In the genomic region with DNA sequence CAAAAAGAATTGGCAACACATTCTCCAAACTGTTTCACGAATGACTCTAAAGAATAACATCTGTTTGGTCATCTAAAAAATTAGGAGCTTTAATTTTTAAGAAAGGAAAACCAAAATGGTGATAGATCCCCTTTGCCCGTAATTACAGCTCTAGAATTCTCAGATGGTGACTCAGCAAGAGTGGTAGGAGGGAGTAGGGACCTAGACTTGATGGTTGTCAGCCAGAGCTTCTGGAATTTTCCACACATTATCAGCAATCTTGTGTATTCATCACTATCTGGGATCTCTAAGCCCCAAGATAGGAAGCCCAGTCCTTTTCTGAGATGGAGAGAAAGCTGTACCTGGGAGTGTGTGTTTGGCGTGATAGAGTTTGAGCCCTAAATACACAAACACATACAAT, we compare ENCODE assay signal across 18 cellular contexts.
A peak's percentile ranks its signal among the peaks of the same experiment; 100 is the strongest.
DNase-seq lines count a peak whose midpoint lies in the region; ATAC-seq and TF ChIP-seq lines count a peak whose summit lies in the region.
"Had no signal": no experiment of that assay in that cellular context is flagged by ENCODE, and none has a peak within 500 bp of the region (broad histone marks: within the 10 kb centered on the region; RNA-seq: fewer than 3 reads in every experiment).

No MANE protein-coding gene starts in this region.

- TF ChIP-seq CTCF in SK-N-SH (IDR thresholded peaks at IDR 0.05) (no peak), fibroblast of lung (conservative IDR thresholded peaks at IDR 0.05 in 1 of 2, IDR thresholded peaks at IDR 0.05 in 1 of 2; ENCODE audit: low read depth in 1 of 2, low read length in 2 of 2) (no peak)

- WGBS in SK-N-SH (ENCODE audit: low lambda C conversion rate): 82% methylated on average over 3 of the region's 3 CpGs

- DNase-seq in EL (peak; percentile 42), SK-N-SH (no peak), fibroblast of lung (ENCODE audit: low read depth in 2 of 2) (peak; percentile 11 to 66), putamen (ENCODE audit: low spot score) (peak; percentile 3), T-helper 1 cell (no peak)
- DNase-seq in stimulated activated CD4-positive, alpha-beta T cell treated with anti-CD3 and anti-CD28 coated beads, Interleukin-4, amount 100 ng/mL, for 24 hours: no peak
- no peak for DNase-seq in activated effector memory CD4-positive, alpha-beta T cell treated with anti-CD3 and anti-CD28 coated beads, Interleukin-2, amount 50 U/mL, for 16 hours
- DNase-seq: activated CD4-positive, alpha-beta memory T cell treated with anti-CD3 and anti-CD28 coated beads, Interleukin-2, amount 10 ng/mL, durations not matched to agents 7 days and 5 days; activated T-cell treated with anti-CD3 and anti-CD28 coated beads, Interleukin-2, amount 50 U/mL, for 24 hours; Karpas-422; NCI-H2171; pancreas; RPMI8226; SW 1271; tibial artery had no signal

- no peaks in the 10 kb centered on the region for H3K79me2 ChIP-seq in SK-N-SH (ENCODE audit: insufficient read depth)
- H3K79me2 ChIP-seq in fibroblast of lung (ENCODE audit: control insufficient read depth, insufficient read depth, low read length): no peaks in the 10 kb centered on the region

- H3K4me3 ChIP-seq in SK-N-SH (ENCODE audit: low read depth in 2 of 2, low read length in 1 of 2) (no peak overlapping the region), fibroblast of lung (replicated peaks in 1 of 4; ENCODE audit: control extremely low read depth in 1 of 4, insufficient read depth in 1 of 4, low read depth in 3 of 4, low read length in 4 of 4) (no peak overlapping the region)
- H3K4me3 ChIP-seq: pancreas, tibial artery had no signal

- no peaks in the 10 kb centered on the region for H3K9me3 ChIP-seq in SK-N-SH
- H3K9me3 ChIP-seq in fibroblast of lung (ENCODE audit: control insufficient read depth, insufficient read depth, low read depth, low read length): no peaks in the 10 kb centered on the region
- H3K9me3 ChIP-seq: pancreas, tibial artery had no signal

- H2AFZ ChIP-seq in SK-N-SH (ENCODE audit: low read depth) (no peak overlapping the region), fibroblast of lung (ENCODE audit: low read length) (no peak overlapping the region)

- H3K4me1 ChIP-seq in SK-N-SH (ENCODE audit: control insufficient read depth in 1 of 2, insufficient read depth in 2 of 2, low read depth in 1 of 2, low read length in 1 of 2) (peaks cover 0 to 2% of the 10 kb centered on the region in 2 experiments; a peak in 1 of 4 replicates), fibroblast of lung (ENCODE audit: control insufficient read depth, extremely low read depth, insufficient read depth, low read length) (peaks cover 2% of the 10 kb centered on the region)
- H3K4me1 ChIP-seq: pancreas, tibial artery had no signal

- H3K27ac ChIP-seq in SK-N-SH (ENCODE audit: low read depth in 2 of 2, low read length in 1 of 2) (peak overlapping the region in 1 of 2 experiments; percentile 77; a peak in 2 of 4 replicates), fibroblast of lung (ENCODE audit: insufficient read depth, low read length) (peak overlapping the region; percentile 80)
- H3K27ac ChIP-seq: C4-2B, pancreas, tibial artery, VCaP had no signal

- H3K9ac ChIP-seq in SK-N-SH: 0 out of 2 replicates have a peak overlapping the region, but pooled peaks have one; percentile 3
- no peak overlapping the region for H3K9ac ChIP-seq in fibroblast of lung (ENCODE audit: insufficient read depth, low read length)

- no peak for TF ChIP-seq EP300 in SK-N-SH (IDR thresholded peaks at IDR 0.05; ENCODE audit: borderline replicate concordance in 1 of 2, low read depth in 1 of 2, low read length in 1 of 2)

- no peak for TF ChIP-seq RAD21 in SK-N-SH (IDR thresholded peaks at IDR 0.05; ENCODE audit: low read length)

- H4K20me1 ChIP-seq in SK-N-SH (ENCODE audit: insufficient read depth) (no peaks in the 10 kb centered on the region), fibroblast of lung (ENCODE audit: control insufficient read depth, extremely low read depth, insufficient read depth, low read length) (no peaks in the 10 kb centered on the region)

- H3K4me2 ChIP-seq in SK-N-SH (peak overlapping the region; percentile 26), fibroblast of lung (ENCODE audit: extremely low read depth, insufficient read depth, low read length) (no peak overlapping the region)

- POLR2A ChIA-PET in SK-N-SH (lab: Yijun Ruan, JAX): no interaction called here

- CTCF ChIA-PET in SK-N-SH (lab: Yijun Ruan, JAX): interaction anchor here (1.0 kb wide), 1 partner anchor 10 kb away, joined by 3 read pairs; no protein-coding TSS in a partner anchor

- no peaks in the 10 kb centered on the region for H3F3A ChIP-seq in SK-N-SH (replicated peaks; ENCODE audit: insufficient read depth)

- peaks cover 4 to 10% of the 10 kb centered on the region in 2 experiments for H3K36me3 ChIP-seq in SK-N-SH (replicated peaks in 1 of 2; ENCODE audit: control insufficient read depth in 1 of 2, insufficient read depth in 2 of 2, low read length in 1 of 2)
- H3K36me3 ChIP-seq in fibroblast of lung (ENCODE audit: control insufficient read depth, insufficient read depth, low read length): no peaks in the 10 kb centered on the region
- H3K36me3 ChIP-seq: pancreas, tibial artery had no signal

- ATAC-seq in HG03196 (IDR thresholded peaks at IDR 0.05; ENCODE audit: unreplicated experiment): no peak

- H3K27me3 ChIP-seq in SK-N-SH (ENCODE audit: insufficient read depth) (no peaks in the 10 kb centered on the region), fibroblast of lung (ENCODE audit: control insufficient read depth, insufficient read depth, low read length) (no peaks in the 10 kb centered on the region)
- H3K27me3 ChIP-seq: tibial artery had no signal

- no peaks in the 10 kb centered on the region for H3K9me2 ChIP-seq in SK-N-SH

TF ChIP-seq in SK-N-SH, 30 proteins besides CTCF, POLR2A, EP300 and RAD21:
- TF ChIP-seq, protein P1, sequence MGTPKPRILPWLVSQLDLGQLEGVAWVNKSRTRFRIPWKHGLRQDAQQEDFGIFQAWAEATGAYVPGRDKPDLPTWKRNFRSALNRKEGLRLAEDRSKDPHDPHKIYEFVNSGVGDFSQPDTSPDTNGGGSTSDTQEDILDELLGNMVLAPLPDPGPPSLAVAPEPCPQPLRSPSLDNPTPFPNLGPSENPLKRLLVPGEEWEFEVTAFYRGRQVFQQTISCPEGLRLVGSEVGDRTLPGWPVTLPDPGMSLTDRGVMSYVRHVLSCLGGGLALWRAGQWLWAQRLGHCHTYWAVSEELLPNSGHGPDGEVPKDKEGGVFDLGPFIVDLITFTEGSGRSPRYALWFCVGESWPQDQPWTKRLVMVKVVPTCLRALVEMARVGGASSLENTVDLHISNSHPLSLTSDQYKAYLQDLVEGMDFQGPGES (IDR thresholded peaks at IDR 0.05; ENCODE audit: low read depth, low read length): no peak
- no peak for TF ChIP-seq MXI1 (IDR thresholded peaks at IDR 0.05; ENCODE audit: low read depth, low read length)
- no peak for TF ChIP-seq RFX5 (IDR thresholded peaks at IDR 0.05; ENCODE audit: low read length)
- no peak for TF ChIP-seq NRF1 (IDR thresholded peaks at IDR 0.05; ENCODE audit: low read depth, low read length)
- TF ChIP-seq TAF1 (IDR thresholded peaks at IDR 0.05; ENCODE audit: borderline replicate concordance, low read depth, low read length): no peak
- TF ChIP-seq, protein P2, sequence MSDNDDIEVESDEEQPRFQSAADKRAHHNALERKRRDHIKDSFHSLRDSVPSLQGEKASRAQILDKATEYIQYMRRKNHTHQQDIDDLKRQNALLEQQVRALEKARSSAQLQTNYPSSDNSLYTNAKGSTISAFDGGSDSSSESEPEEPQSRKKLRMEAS (IDR thresholded peaks at IDR 0.05; ENCODE audit: low read depth): no peak
- TF ChIP-seq RXRA (IDR thresholded peaks at IDR 0.05; ENCODE audit: borderline replicate concordance, low read depth): no peak
- TF ChIP-seq GABPA (IDR thresholded peaks at IDR 0.05; ENCODE audit: low read depth): no peak
- TF ChIP-seq JUND (IDR thresholded peaks at IDR 0.05): no peak
- TF ChIP-seq EZH2phosphoT487 (IDR thresholded peaks at IDR 0.05; ENCODE audit: borderline replicate concordance, low read depth): no peak
- TF ChIP-seq TCF12 (IDR thresholded peaks at IDR 0.05): no peak
- no peak for TF ChIP-seq SIN3A (IDR thresholded peaks at IDR 0.05; ENCODE audit: borderline replicate concordance, low read depth, low read length)
- TF ChIP-seq RCOR1 (IDR thresholded peaks at IDR 0.05; ENCODE audit: low read length): no peak
- no peak for TF ChIP-seq NFIC (IDR thresholded peaks at IDR 0.05; ENCODE audit: borderline replicate concordance)
- TF ChIP-seq, protein P3, sequence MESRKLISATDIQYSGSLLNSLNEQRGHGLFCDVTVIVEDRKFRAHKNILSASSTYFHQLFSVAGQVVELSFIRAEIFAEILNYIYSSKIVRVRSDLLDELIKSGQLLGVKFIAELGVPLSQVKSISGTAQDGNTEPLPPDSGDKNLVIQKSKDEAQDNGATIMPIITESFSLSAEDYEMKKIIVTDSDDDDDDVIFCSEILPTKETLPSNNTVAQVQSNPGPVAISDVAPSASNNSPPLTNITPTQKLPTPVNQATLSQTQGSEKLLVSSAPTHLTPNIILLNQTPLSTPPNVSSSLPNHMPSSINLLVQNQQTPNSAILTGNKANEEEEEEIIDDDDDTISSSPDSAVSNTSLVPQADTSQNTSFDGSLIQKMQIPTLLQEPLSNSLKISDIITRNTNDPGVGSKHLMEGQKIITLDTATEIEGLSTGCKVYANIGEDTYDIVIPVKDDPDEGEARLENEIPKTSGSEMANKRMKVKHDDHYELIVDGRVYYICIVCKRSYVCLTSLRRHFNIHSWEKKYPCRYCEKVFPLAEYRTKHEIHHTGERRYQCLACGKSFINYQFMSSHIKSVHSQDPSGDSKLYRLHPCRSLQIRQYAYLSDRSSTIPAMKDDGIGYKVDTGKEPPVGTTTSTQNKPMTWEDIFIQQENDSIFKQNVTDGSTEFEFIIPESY (IDR thresholded peaks at IDR 0.05; ENCODE audit: borderline replicate concordance, low read depth): no peak
- no peak for TF ChIP-seq GATA2 (CRISPR knock-in tag; IDR thresholded peaks at IDR 0.05)
- no peak for TF ChIP-seq SMC3 (IDR thresholded peaks at IDR 0.05; ENCODE audit: low read depth, low read length)
- TF ChIP-seq, protein P4, sequence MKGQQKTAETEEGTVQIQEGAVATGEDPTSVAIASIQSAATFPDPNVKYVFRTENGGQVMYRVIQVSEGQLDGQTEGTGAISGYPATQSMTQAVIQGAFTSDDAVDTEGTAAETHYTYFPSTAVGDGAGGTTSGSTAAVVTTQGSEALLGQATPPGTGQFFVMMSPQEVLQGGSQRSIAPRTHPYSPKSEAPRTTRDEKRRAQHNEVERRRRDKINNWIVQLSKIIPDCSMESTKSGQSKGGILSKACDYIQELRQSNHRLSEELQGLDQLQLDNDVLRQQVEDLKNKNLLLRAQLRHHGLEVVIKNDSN (IDR thresholded peaks at IDR 0.05; ENCODE audit: borderline replicate concordance, low read depth): no peak

Comparison
In these comparisons a context has a peak if more than half of its experiments do, and no peak if none do; other contexts are left out.
1. DNase-seq: peak in EL (single experiment), fibroblast of lung (2 of 2) and putamen (single experiment); none in SK-N-SH (single experiment), stimulated activated CD4-positive, alpha-beta T cell treated with anti-CD3 and anti-CD28 coated beads, Interleukin-4, amount 100 ng/mL, for 24 hours (single experiment), activated effector memory CD4-positive, alpha-beta T cell treated with anti-CD3 and anti-CD28 coated beads, Interleukin-2, amount 50 U/mL, for 16 hours (single experiment) and T-helper 1 cell (0 of 5).